1 cellular context compared by ENCODE assay signal in the genomic region with DNA sequence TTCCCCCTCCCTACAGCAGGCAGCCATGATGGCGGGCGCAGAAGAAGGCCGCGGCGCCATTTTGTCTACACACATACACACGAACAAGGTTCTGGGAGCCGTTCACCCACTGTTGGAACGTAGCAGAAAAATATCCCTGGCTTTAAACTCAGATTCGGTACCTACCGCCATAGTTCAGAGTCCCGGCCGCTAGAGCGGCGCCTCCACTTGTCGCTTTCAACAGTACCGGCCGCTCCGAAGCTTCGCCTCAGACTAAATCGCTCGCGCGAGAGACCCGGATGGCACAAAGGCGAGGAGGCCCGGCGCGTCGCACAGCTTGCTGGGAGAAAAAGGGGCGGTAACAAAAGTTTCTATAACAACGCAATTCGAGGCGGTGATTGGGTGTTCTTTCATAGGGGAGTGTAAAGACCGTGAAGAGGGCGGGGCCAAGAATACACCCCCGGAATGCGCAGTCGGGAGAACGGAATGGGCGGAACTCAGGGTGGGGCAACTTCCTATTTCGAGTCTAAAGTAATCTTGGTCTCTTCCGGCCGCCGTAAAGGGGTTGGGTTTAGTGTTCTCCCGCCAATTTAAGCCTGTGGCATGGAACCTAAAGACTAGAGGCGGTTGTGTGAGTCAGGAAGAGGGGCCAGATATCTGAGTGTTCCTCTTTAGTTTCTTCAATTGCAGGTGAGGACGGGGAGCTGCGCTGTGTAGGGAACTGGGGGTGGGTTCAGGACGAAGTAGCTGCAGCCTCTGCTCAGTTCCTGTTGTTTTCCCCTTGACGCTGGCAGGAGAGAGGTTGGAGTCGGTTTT.
TF ChIP-seq lines count a peak whose summit lies in the region.

A gene with protein sequence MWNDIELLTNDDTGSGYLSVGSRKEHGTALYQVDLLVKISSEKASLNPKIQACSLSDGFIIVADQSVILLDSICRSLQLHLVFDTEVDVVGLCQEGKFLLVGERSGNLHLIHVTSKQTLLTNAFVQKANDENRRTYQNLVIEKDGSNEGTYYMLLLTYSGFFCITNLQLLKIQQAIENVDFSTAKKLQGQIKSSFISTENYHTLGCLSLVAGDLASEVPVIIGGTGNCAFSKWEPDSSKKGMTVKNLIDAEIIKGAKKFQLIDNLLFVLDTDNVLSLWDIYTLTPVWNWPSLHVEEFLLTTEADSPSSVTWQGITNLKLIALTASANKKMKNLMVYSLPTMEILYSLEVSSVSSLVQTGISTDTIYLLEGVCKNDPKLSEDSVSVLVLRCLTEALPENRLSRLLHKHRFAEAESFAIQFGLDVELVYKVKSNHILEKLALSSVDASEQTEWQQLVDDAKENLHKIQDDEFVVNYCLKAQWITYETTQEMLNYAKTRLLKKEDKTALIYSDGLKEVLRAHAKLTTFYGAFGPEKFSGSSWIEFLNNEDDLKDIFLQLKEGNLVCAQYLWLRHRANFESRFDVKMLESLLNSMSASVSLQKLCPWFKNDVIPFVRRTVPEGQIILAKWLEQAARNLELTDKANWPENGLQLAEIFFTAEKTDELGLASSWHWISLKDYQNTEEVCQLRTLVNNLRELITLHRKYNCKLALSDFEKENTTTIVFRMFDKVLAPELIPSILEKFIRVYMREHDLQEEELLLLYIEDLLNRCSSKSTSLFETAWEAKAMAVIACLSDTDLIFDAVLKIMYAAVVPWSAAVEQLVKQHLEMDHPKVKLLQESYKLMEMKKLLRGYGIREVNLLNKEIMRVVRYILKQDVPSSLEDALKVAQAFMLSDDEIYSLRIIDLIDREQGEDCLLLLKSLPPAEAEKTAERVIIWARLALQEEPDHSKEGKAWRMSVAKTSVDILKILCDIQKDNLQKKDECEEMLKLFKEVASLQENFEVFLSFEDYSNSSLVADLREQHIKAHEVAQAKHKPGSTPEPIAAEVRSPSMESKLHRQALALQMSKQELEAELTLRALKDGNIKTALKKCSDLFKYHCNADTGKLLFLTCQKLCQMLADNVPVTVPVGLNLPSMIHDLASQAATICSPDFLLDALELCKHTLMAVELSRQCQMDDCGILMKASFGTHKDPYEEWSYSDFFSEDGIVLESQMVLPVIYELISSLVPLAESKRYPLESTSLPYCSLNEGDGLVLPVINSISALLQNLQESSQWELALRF (N-terminal part only) (plus strand): TSS at position 567 of the 795 bp plus-strand sequence. CDS start 2,815 bp downstream, outside the sequence.
TSS of gene RSRC2 (minus strand) at position 254 of the 795 bp plus-strand sequence. CDS start at position 171, 83 bp downstream.

TF ChIP-seq in HEK293, 187 proteins besides CTCF, POLR2A, EP300 and RAD21 (continued from another document):
- TF ChIP-seq, protein P1, sequence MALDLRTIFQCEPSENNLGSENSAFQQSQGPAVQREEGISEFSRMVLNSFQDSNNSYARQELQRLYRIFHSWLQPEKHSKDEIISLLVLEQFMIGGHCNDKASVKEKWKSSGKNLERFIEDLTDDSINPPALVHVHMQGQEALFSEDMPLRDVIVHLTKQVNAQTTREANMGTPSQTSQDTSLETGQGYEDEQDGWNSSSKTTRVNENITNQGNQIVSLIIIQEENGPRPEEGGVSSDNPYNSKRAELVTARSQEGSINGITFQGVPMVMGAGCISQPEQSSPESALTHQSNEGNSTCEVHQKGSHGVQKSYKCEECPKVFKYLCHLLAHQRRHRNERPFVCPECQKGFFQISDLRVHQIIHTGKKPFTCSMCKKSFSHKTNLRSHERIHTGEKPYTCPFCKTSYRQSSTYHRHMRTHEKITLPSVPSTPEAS (tag by site-specific recombination; IDR thresholded peaks at IDR 0.05): 0 out of 2 replicates have a peak, but pooled peaks have one; percentile 18
- TF ChIP-seq ZNF133 (tag by site-specific recombination; IDR thresholded peaks at IDR 0.05) (no peak), ZNF76 (tag by site-specific recombination; IDR thresholded peaks at IDR 0.05; ENCODE audit: borderline replicate concordance, low read depth) (peak; percentile 88), TRIM28 (IDR thresholded peaks at IDR 0.05; ENCODE audit: borderline replicate concordance, low read length) (0 out of 2 replicates have a peak, but pooled peaks have one; percentile 24), YY1 (tag by site-specific recombination; IDR thresholded peaks at IDR 0.05) (peak; percentile 99), SP7 (tag by site-specific recombination; IDR thresholded peaks at IDR 0.05) (peak; percentile 77), ZNF114 (tag by site-specific recombination; IDR thresholded peaks at IDR 0.05) (no peak), ZNF585B (tag by site-specific recombination; IDR thresholded peaks at IDR 0.05) (no peak), ZNF596 (tag by site-specific recombination; IDR thresholded peaks at IDR 0.05) (no peak), ZNF610 (tag by site-specific recombination; IDR thresholded peaks at IDR 0.05; ENCODE audit: borderline replicate concordance) (peak; percentile 90), ZBTB8A (tag by site-specific recombination; IDR thresholded peaks at IDR 0.05) (peak; percentile 63), ZNF433 (tag by site-specific recombination; IDR thresholded peaks at IDR 0.05; ENCODE audit: low read depth) (no peak), ZNF311 (tag by site-specific recombination; IDR thresholded peaks at IDR 0.05; ENCODE audit: borderline replicate concordance) (no peak), ZNF391 (tag by site-specific recombination; IDR thresholded peaks at IDR 0.05; ENCODE audit: borderline replicate concordance, low read depth) (peak; percentile 89; the same call in 1 of the 2 replicates), ZNF23 (tag by site-specific recombination; IDR thresholded peaks at IDR 0.05; ENCODE audit: borderline replicate concordance) (no peak), TCF7L2 (IDR thresholded peaks at IDR 0.05; ENCODE audit: borderline replicate concordance, low read depth, low read length) (no peak), ZSCAN16 (tag by site-specific recombination; IDR thresholded peaks at IDR 0.05) (no peak), BCL11B (tag by site-specific recombination; IDR thresholded peaks at IDR 0.05; ENCODE audit: low read depth) (no peak), ZNF239 (tag by site-specific recombination; IDR thresholded peaks at IDR 0.05) (no peak), SALL2 (tag by site-specific recombination; IDR thresholded peaks at IDR 0.05; ENCODE audit: borderline replicate concordance) (no peak), ZNF169 (tag by site-specific recombination; IDR thresholded peaks at IDR 0.05) (no peak), ZNF140 (tag by site-specific recombination; IDR thresholded peaks at IDR 0.05) (no peak), ZNF335 (tag by site-specific recombination; conservative IDR thresholded peaks at IDR 0.05) (peak; percentile 75), KLF7 (tag by site-specific recombination; IDR thresholded peaks at IDR 0.05; ENCODE audit: borderline replicate concordance) (peak; percentile 98), ZNF146 (tag by site-specific recombination; IDR thresholded peaks at IDR 0.05) (peak; percentile 43; the same call in 1 of the 2 replicates), ZNF629 (tag by site-specific recombination; IDR thresholded peaks at IDR 0.05) (peak; percentile 74), ZNF24 (tag by site-specific recombination; IDR thresholded peaks at IDR 0.05) (peak; percentile 68), ZNF701 (tag by site-specific recombination; IDR thresholded peaks at IDR 0.05) (no peak), ZNF561 (tag by site-specific recombination; IDR thresholded peaks at IDR 0.05; ENCODE audit: borderline replicate concordance) (peak; percentile 75), KLF9 (tag by site-specific recombination; IDR thresholded peaks at IDR 0.05; ENCODE audit: low read depth) (peak; percentile 94), ZBTB11 (tag by site-specific recombination; conservative IDR thresholded peaks at IDR 0.05; ENCODE audit: low read depth) (peak; percentile 95), ZNF248 (tag by site-specific recombination; IDR thresholded peaks at IDR 0.05) (no peak), ZNF558 (tag by site-specific recombination; IDR thresholded peaks at IDR 0.05) (peak; percentile 26; the same call in 1 of the 2 replicates), OSR2 (tag by site-specific recombination; IDR thresholded peaks at IDR 0.05) (no peak)
- TF ChIP-seq, protein P2, sequence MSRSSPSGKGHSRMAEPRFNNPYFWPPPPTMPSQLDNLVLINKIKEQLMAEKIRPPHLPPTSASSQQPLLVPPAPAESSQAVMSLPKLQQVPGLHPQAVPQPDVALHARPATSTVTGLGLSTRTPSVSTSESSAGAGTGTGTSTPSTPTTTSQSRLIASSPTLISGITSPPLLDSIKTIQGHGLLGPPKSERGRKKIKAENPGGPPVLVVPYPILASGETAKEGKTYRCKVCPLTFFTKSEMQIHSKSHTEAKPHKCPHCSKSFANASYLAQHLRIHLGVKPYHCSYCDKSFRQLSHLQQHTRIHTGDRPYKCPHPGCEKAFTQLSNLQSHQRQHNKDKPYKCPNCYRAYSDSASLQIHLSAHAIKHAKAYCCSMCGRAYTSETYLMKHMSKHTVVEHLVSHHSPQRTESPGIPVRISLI (tag by site-specific recombination; IDR thresholded peaks at IDR 0.05): no peak
- TF ChIP-seq, protein P3, sequence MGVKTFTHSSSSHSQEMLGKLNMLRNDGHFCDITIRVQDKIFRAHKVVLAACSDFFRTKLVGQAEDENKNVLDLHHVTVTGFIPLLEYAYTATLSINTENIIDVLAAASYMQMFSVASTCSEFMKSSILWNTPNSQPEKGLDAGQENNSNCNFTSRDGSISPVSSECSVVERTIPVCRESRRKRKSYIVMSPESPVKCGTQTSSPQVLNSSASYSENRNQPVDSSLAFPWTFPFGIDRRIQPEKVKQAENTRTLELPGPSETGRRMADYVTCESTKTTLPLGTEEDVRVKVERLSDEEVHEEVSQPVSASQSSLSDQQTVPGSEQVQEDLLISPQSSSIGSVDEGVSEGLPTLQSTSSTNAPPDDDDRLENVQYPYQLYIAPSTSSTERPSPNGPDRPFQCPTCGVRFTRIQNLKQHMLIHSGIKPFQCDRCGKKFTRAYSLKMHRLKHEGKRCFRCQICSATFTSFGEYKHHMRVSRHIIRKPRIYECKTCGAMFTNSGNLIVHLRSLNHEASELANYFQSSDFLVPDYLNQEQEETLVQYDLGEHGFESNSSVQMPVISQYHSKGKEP (tag by site-specific recombination; IDR thresholded peaks at IDR 0.05): no peak
- TF ChIP-seq, protein P4, sequence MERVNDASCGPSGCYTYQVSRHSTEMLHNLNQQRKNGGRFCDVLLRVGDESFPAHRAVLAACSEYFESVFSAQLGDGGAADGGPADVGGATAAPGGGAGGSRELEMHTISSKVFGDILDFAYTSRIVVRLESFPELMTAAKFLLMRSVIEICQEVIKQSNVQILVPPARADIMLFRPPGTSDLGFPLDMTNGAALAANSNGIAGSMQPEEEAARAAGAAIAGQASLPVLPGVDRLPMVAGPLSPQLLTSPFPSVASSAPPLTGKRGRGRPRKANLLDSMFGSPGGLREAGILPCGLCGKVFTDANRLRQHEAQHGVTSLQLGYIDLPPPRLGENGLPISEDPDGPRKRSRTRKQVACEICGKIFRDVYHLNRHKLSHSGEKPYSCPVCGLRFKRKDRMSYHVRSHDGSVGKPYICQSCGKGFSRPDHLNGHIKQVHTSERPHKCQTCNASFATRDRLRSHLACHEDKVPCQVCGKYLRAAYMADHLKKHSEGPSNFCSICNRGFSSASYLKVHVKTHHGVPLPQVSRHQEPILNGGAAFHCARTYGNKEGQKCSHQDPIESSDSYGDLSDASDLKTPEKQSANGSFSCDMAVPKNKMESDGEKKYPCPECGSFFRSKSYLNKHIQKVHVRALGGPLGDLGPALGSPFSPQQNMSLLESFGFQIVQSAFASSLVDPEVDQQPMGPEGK (tag by site-specific recombination; IDR thresholded peaks at IDR 0.05): peak; percentile 84
- TF ChIP-seq, protein P5, sequence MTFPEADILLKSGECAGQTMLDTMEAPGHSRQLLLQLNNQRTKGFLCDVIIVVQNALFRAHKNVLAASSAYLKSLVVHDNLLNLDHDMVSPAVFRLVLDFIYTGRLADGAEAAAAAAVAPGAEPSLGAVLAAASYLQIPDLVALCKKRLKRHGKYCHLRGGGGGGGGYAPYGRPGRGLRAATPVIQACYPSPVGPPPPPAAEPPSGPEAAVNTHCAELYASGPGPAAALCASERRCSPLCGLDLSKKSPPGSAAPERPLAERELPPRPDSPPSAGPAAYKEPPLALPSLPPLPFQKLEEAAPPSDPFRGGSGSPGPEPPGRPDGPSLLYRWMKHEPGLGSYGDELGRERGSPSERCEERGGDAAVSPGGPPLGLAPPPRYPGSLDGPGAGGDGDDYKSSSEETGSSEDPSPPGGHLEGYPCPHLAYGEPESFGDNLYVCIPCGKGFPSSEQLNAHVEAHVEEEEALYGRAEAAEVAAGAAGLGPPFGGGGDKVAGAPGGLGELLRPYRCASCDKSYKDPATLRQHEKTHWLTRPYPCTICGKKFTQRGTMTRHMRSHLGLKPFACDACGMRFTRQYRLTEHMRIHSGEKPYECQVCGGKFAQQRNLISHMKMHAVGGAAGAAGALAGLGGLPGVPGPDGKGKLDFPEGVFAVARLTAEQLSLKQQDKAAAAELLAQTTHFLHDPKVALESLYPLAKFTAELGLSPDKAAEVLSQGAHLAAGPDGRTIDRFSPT (tag by site-specific recombination; IDR thresholded peaks at IDR 0.05): peak; percentile 80; the same call in 1 of the 2 replicates
